Comparison of ENCODE assay signal across 13 cellular contexts in genomic region chr16:12091569-12092346, GRCh38.
DNase-seq lines count a peak whose midpoint lies in the region; ATAC-seq and TF ChIP-seq lines count a peak whose summit lies in the region.
"Had no signal": no experiment of that assay in that cellular context is flagged by ENCODE, and none has a peak within 500 bp of the region (broad histone marks: within the 10 kb centered on the region; RNA-seq: fewer than 3 reads in every experiment).

No MANE protein-coding gene starts in this region.

- peaks cover 0 to 16% (median 5%) of the 10 kb centered on the region in 4 donors for H3K4me1 ChIP-seq in right lobe of liver
- H3K4me1 ChIP-seq in thymus (ENCODE audit: control insufficient read depth, insufficient read depth, low read length) = peaks cover 80% of the 10 kb centered on the region

- H3K9me3 ChIP-seq in T-helper 17 cell (ENCODE audit: control insufficient read depth, low read length, poor library complexity, severe bottlenecking) (no peaks in the 10 kb centered on the region), right lobe of liver (no peaks in the 10 kb centered on the region), thymus (ENCODE audit: control insufficient read depth) (no peaks in the 10 kb centered on the region)

- TF ChIP-seq CTCF in activated CD8-positive, alpha-beta T cell treated with anti-CD3 and anti-CD28 coated beads for 36 hours (IDR thresholded peaks at IDR 0.05) = no peak
- TF ChIP-seq CTCF in right lobe of liver (IDR thresholded peaks at IDR 0.05) = no peak

- H3K27ac Mint-ChIP-seq in activated CD8-positive, alpha-beta T cell treated with anti-CD3 and anti-CD28 coated beads for 36 hours = peak overlapping the region; percentile 2
- H3K27ac Mint-ChIP-seq in activated CD8-positive, alpha-beta T cell treated with anti-CD3 and anti-CD28 coated beads, Interleukin-2, amount 10 ng/mL, durations not matched to agents 7 days and 5 days = no peak overlapping the region
- peak overlapping the region; percentile 79 for H3K27ac Mint-ChIP-seq in T-helper 17 cell
- H3K27ac Mint-ChIP-seq: activated T-cell treated with anti-CD3 and anti-CD28 coated beads, Interleukin-2, amount 50 U/mL, for 24 hours had no signal

- intact Hi-C loops in activated CD8-positive, alpha-beta T cell treated with anti-CD3 and anti-CD28 coated beads for 36 hours (cut with micrococcal nuclease) = no loop called here
- intact Hi-C loops in right lobe of liver (cut with DNase I) = loop anchor here in 1 of 2 donors (10.0 kb wide), 1 partner anchor 163 kb away; no protein-coding TSS in a partner anchor

- peaks cover 43% of the 10 kb centered on the region for H3K4me1 Mint-ChIP-seq in activated CD8-positive, alpha-beta T cell treated with anti-CD3 and anti-CD28 coated beads for 36 hours (ENCODE audit: low read depth)
- H3K4me1 Mint-ChIP-seq in activated CD8-positive, alpha-beta T cell treated with anti-CD3 and anti-CD28 coated beads, Interleukin-2, amount 10 ng/mL, durations not matched to agents 7 days and 5 days (ENCODE audit: low read depth) = peaks cover 38% of the 10 kb centered on the region
- H3K4me1 Mint-ChIP-seq in T-helper 17 cell = peaks cover 32% of the 10 kb centered on the region

- H3K27me3 ChIP-seq in right lobe of liver = no peaks in the 10 kb centered on the region
- no peaks in the 10 kb centered on the region for H3K27me3 ChIP-seq in thymus (ENCODE audit: control insufficient read depth, insufficient read depth)

- 76% methylated on average over 7 of the region's 13 CpGs for WGBS in right lobe of liver (ENCODE audit: insufficient coverage, low coverage, low lambda C conversion rate, missing lambda C conversion rate)
- WGBS in thymus = 94% methylated on average over 13 of the region's 13 CpGs

- H3K9me3 Mint-ChIP-seq in activated CD8-positive, alpha-beta T cell treated with anti-CD3 and anti-CD28 coated beads for 36 hours = no peaks in the 10 kb centered on the region
- no peaks in the 10 kb centered on the region for H3K9me3 Mint-ChIP-seq in activated CD8-positive, alpha-beta T cell treated with anti-CD3 and anti-CD28 coated beads, Interleukin-2, amount 10 ng/mL, durations not matched to agents 7 days and 5 days (ENCODE audit: insufficient read depth)
- H3K9me3 Mint-ChIP-seq: activated T-cell treated with anti-CD3 and anti-CD28 coated beads, Interleukin-2, amount 50 U/mL, for 24 hours had no signal

- H3K36me3 Mint-ChIP-seq in activated CD8-positive, alpha-beta T cell treated with anti-CD3 and anti-CD28 coated beads for 36 hours (ENCODE audit: low read depth) = no peaks in the 10 kb centered on the region
- H3K36me3 Mint-ChIP-seq in activated CD8-positive, alpha-beta T cell treated with anti-CD3 and anti-CD28 coated beads, Interleukin-2, amount 10 ng/mL, durations not matched to agents 7 days and 5 days (ENCODE audit: low read depth) = no peaks in the 10 kb centered on the region
- no peaks in the 10 kb centered on the region for H3K36me3 Mint-ChIP-seq in T-helper 17 cell (ENCODE audit: low read depth)

- no peak overlapping the region for H3K27ac ChIP-seq in right lobe of liver
- H3K27ac ChIP-seq in thymus (ENCODE audit: low read depth) = peak overlapping the region; percentile 54

- TF ChIP-seq POLR2A in right lobe of liver (IDR thresholded peaks at IDR 0.05) = no peak

- H3K4me3 Mint-ChIP-seq in activated CD8-positive, alpha-beta T cell treated with anti-CD3 and anti-CD28 coated beads for 36 hours = no peak overlapping the region
- no peak overlapping the region for H3K4me3 Mint-ChIP-seq in activated CD8-positive, alpha-beta T cell treated with anti-CD3 and anti-CD28 coated beads, Interleukin-2, amount 10 ng/mL, durations not matched to agents 7 days and 5 days
- H3K4me3 Mint-ChIP-seq in T-helper 17 cell = no peak overlapping the region
- H3K4me3 Mint-ChIP-seq: activated T-cell treated with anti-CD3 and anti-CD28 coated beads, Interleukin-2, amount 50 U/mL, for 24 hours had no signal

- CTCF ChIA-PET in activated CD8-positive, alpha-beta T cell treated with anti-CD3 and anti-CD28 coated beads for 36 hours (lab: Charles Lee) = no interaction called here
- CTCF ChIA-PET in activated CD8-positive, alpha-beta T cell treated with anti-CD3 and anti-CD28 coated beads, Interleukin-2, amount 10 ng/mL, durations not matched to agents 7 days and 5 days (lab: Charles Lee) = no interaction called here

- POLR2A ChIA-PET in activated CD8-positive, alpha-beta T cell treated with anti-CD3 and anti-CD28 coated beads for 36 hours (lab: Charles Lee) = no interaction called here
- POLR2A ChIA-PET in activated CD8-positive, alpha-beta T cell treated with anti-CD3 and anti-CD28 coated beads, Interleukin-2, amount 10 ng/mL, durations not matched to agents 7 days and 5 days (lab: Charles Lee) = no interaction called here

- DNase-seq in activated CD8-positive, alpha-beta T cell treated with anti-CD3 and anti-CD28 coated beads for 36 hours = no peak
- no peak for DNase-seq in activated CD8-positive, alpha-beta T cell treated with anti-CD3 and anti-CD28 coated beads, Interleukin-2, amount 10 ng/mL, durations not matched to agents 7 days and 5 days
- DNase-seq in T-helper 17 cell = no peak
- DNase-seq in right lobe of liver = peak in 2 of 3 donors; percentile 15 to 26
- DNase-seq in SIG-M5 treated with dmso at 0.1 percent for 504 hours (lab: John Stamatoyannopoulos, UW; ENCODE audit: unreplicated experiment) = no peak
- DNase-seq: activated CD4-positive, alpha-beta T cell treated with anti-CD3 and anti-CD28 coated beads for 48 hours; activated T-cell treated with anti-CD3 and anti-CD28 coated beads, Interleukin-2, amount 50 U/mL, for 24 hours; Calu3; NCI-H187 treated with DMSO at 0.1 percent for 48 hours; T-helper 2 cell had no signal

- H3K4me3 ChIP-seq in right lobe of liver (no peak overlapping the region), thymus (ENCODE audit: low read length) (no peak overlapping the region)

- no peaks in the 10 kb centered on the region for H3K27me3 Mint-ChIP-seq in activated CD8-positive, alpha-beta T cell treated with anti-CD3 and anti-CD28 coated beads for 36 hours
- no peaks in the 10 kb centered on the region for H3K27me3 Mint-ChIP-seq in activated CD8-positive, alpha-beta T cell treated with anti-CD3 and anti-CD28 coated beads, Interleukin-2, amount 10 ng/mL, durations not matched to agents 7 days and 5 days (ENCODE audit: low read depth)
- H3K27me3 Mint-ChIP-seq in T-helper 17 cell = no peaks in the 10 kb centered on the region
- H3K27me3 Mint-ChIP-seq: activated T-cell treated with anti-CD3 and anti-CD28 coated beads, Interleukin-2, amount 50 U/mL, for 24 hours had no signal

- H3K36me3 ChIP-seq in right lobe of liver (no peaks in the 10 kb centered on the region), thymus (ENCODE audit: control insufficient read depth, insufficient read depth) (no peaks in the 10 kb centered on the region)

- ATAC-seq in activated CD8-positive, alpha-beta T cell treated with anti-CD3 and anti-CD28 coated beads for 36 hours = no peak
- ATAC-seq in activated CD8-positive, alpha-beta T cell treated with anti-CD3 and anti-CD28 coated beads, Interleukin-2, amount 10 ng/mL, durations not matched to agents 7 days and 5 days = no peak
- ATAC-seq in T-helper 17 cell (no peak), right lobe of liver (no peak), GM18909 (IDR thresholded peaks at IDR 0.05; ENCODE audit: poor library complexity, unreplicated experiment) (no peak), GM18907 (IDR thresholded peaks at IDR 0.05; ENCODE audit: unreplicated experiment) (no peak)

Comparison
In these comparisons a context has a peak if more than half of its experiments do, and no peak if none do; other contexts are left out.
1. DNase-seq: peak in right lobe of liver (2 of 3); none in activated CD8-positive, alpha-beta T cell treated with anti-CD3 and anti-CD28 coated beads for 36 hours (single experiment), activated CD8-positive, alpha-beta T cell treated with anti-CD3 and anti-CD28 coated beads, Interleukin-2, amount 10 ng/mL, durations not matched to agents 7 days and 5 days (single experiment), T-helper 17 cell (0 of 3) and SIG-M5 treated with dmso at 0.1 percent for 504 hours (single experiment).